Comparison of ENCODE assay signal across 9 cellular contexts in genomic region chr22:19631899-19632670, GRCh38.
DNase-seq lines count a peak whose midpoint lies in the region; ATAC-seq and TF ChIP-seq lines count a peak whose summit lies in the region.
"Had no signal": no experiment of that assay in that cellular context is flagged by ENCODE, and none has a peak within 500 bp of the region (broad histone marks: within the 10 kb centered on the region; RNA-seq: fewer than 3 reads in every experiment).

No MANE protein-coding gene starts in this region.

- no peak for TF ChIP-seq EP300 in SK-N-SH (IDR thresholded peaks at IDR 0.05; ENCODE audit: borderline replicate concordance in 1 of 2, low read depth in 1 of 2, low read length in 1 of 2)

- no peaks in the 10 kb centered on the region for H3K79me2 ChIP-seq in SK-N-SH (ENCODE audit: insufficient read depth)

- no peak overlapping the region for H3K9ac ChIP-seq in SK-N-SH

- no peak overlapping the region for H3K27ac Mint-ChIP-seq in stimulated activated memory B cell treated with anti-CD40 and anti-IgM and Interleukin-4, amounts not matched to agents 10 μg/mL and 1 μg/mL and 100 μg/mL, for 72 hours
- H3K27ac Mint-ChIP-seq: IgD-negative memory B cell had no signal

- DNase-seq in CD1c-positive myeloid dendritic cell (ENCODE audit: extremely low spot score) (peak; percentile 9), SK-N-SH (peak; percentile 82), left ventricle myocardium inferior (no peak), kidney glomerular epithelial cell (lab: John Stamatoyannopoulos, UW) (no peak), NCI-H1105 (lab: John Stamatoyannopoulos, UW) (no peak)

- H3F3A ChIP-seq in SK-N-SH (replicated peaks; ENCODE audit: insufficient read depth), result no peaks in the 10 kb centered on the region

- no peak for ATAC-seq in HG03175 (IDR thresholded peaks at IDR 0.05; ENCODE audit: unreplicated experiment)
- ATAC-seq in stimulated activated memory B cell treated with anti-CD40 and anti-IgM and Interleukin-4, amounts not matched to agents 10 μg/mL and 1 μg/mL and 100 μg/mL, for 72 hours, result no peak

- H4K20me1 ChIP-seq in SK-N-SH (ENCODE audit: insufficient read depth), result no peaks in the 10 kb centered on the region

- peaks cover 7% of the 10 kb centered on the region for H3K4me1 Mint-ChIP-seq in stimulated activated memory B cell treated with anti-CD40 and anti-IgM and Interleukin-4, amounts not matched to agents 10 μg/mL and 1 μg/mL and 100 μg/mL, for 72 hours

- H3K27me3 Mint-ChIP-seq in stimulated activated memory B cell treated with anti-CD40 and anti-IgM and Interleukin-4, amounts not matched to agents 10 μg/mL and 1 μg/mL and 100 μg/mL, for 72 hours, result peaks cover 30% of the 10 kb centered on the region

- no peak overlapping the region for H2AFZ ChIP-seq in SK-N-SH (ENCODE audit: low read depth)

- H3K36me3 Mint-ChIP-seq in stimulated activated memory B cell treated with anti-CD40 and anti-IgM and Interleukin-4, amounts not matched to agents 10 μg/mL and 1 μg/mL and 100 μg/mL, for 72 hours, result no peaks in the 10 kb centered on the region
- H3K36me3 Mint-ChIP-seq: IgD-negative memory B cell had no signal

- CTCF ChIA-PET in HEK293 (lab: Yijun Ruan, JAX), result interaction anchor here (0.7 to 2.0 kb wide), 21 partner anchors 10 to 611 kb away, joined by 3 to 8 read pairs (median 4); no protein-coding TSS in a partner anchor
- CTCF ChIA-PET in SK-N-SH (lab: Yijun Ruan, JAX), result interaction anchor here (0.8 to 5.6 kb wide), 31 partner anchors 11 to 594 kb away, joined by 3 to 45 read pairs (median 4); partner anchors contain the start of gene SLC25A1

- no peak overlapping the region for H3K4me3 Mint-ChIP-seq in stimulated activated memory B cell treated with anti-CD40 and anti-IgM and Interleukin-4, amounts not matched to agents 10 μg/mL and 1 μg/mL and 100 μg/mL, for 72 hours
- H3K4me3 Mint-ChIP-seq: IgD-negative memory B cell had no signal

- TF ChIP-seq CTCF in HEK293 (tag by site-specific recombination; IDR thresholded peaks at IDR 0.05), result no peak
- TF ChIP-seq CTCF in SK-N-SH (IDR thresholded peaks at IDR 0.05), result peak; percentile 67
- TF ChIP-seq CTCF in left ventricle myocardium inferior (IDR thresholded peaks at IDR 0.05; ENCODE audit: borderline replicate concordance), result peak; percentile 51

- H3K4me2 ChIP-seq in SK-N-SH, result no peak overlapping the region

- no peaks in the 10 kb centered on the region for H3K9me3 Mint-ChIP-seq in stimulated activated memory B cell treated with anti-CD40 and anti-IgM and Interleukin-4, amounts not matched to agents 10 μg/mL and 1 μg/mL and 100 μg/mL, for 72 hours
- H3K9me3 Mint-ChIP-seq: IgD-negative memory B cell had no signal

- H3K36me3 ChIP-seq in HEK293 (ENCODE audit: control insufficient read depth in 2 of 2, insufficient read depth in 1 of 2, low read length in 2 of 2) (no peaks in the 10 kb centered on the region), SK-N-SH (replicated peaks in 1 of 2; ENCODE audit: control insufficient read depth in 1 of 2, insufficient read depth in 2 of 2, low read length in 1 of 2) (no peaks in the 10 kb centered on the region), left ventricle myocardium inferior (no peaks in the 10 kb centered on the region)

- H3K27me3 ChIP-seq in SK-N-SH (ENCODE audit: insufficient read depth) (no peaks in the 10 kb centered on the region), left ventricle myocardium inferior (ENCODE audit: low read depth) (peaks cover 8% of the 10 kb centered on the region)

- H3K4me3 ChIP-seq in HEK293 (ENCODE audit: low read depth, low read length), result no peak overlapping the region
- H3K4me3 ChIP-seq in SK-N-SH (ENCODE audit: low read depth in 2 of 2, low read length in 1 of 2), result no peak overlapping the region
- H3K4me3 ChIP-seq in left ventricle myocardium inferior, result no peak overlapping the region

- H3K27ac ChIP-seq in HEK293 (ENCODE audit: extremely low read depth, low read depth, low read length) (no peak overlapping the region), SK-N-SH (ENCODE audit: low read depth in 2 of 2, low read length in 1 of 2) (no peak overlapping the region), left ventricle myocardium inferior (replicated peaks) (no peak overlapping the region)

- H3K4me1 ChIP-seq in HEK293 (ENCODE audit: control insufficient read depth, insufficient read depth, low read length), result no peaks in the 10 kb centered on the region
- no peaks in the 10 kb centered on the region for H3K4me1 ChIP-seq in SK-N-SH (ENCODE audit: control insufficient read depth in 1 of 2, insufficient read depth in 2 of 2, low read depth in 1 of 2, low read length in 1 of 2)
- H3K4me1 ChIP-seq in left ventricle myocardium inferior, result peaks cover 6% of the 10 kb centered on the region

- 71% methylated on average over 18 of the region's 19 CpGs for WGBS in SK-N-SH (ENCODE audit: low lambda C conversion rate)

- POLR2A ChIA-PET in HEK293 (lab: Yijun Ruan, JAX), result interaction anchor here (1.5 kb wide), 1 partner anchor 488 kb away, joined by 5 read pairs; the partner anchor contains the start of gene ESS2
- POLR2A ChIA-PET in SK-N-SH (lab: Yijun Ruan, JAX), result interaction anchor here (0.6 kb wide), 1 partner anchor 55 kb away, joined by 3 read pairs; no protein-coding TSS in a partner anchor

- intact Hi-C loops in left ventricle myocardium inferior (cut with micrococcal nuclease), result loop anchor here (5.0 kb wide), 1 partner anchor 135 kb away; no protein-coding TSS in a partner anchor

- H3K9me3 ChIP-seq in HEK293 (ENCODE audit: control insufficient read depth, insufficient read depth, low read depth, low read length) (no peaks in the 10 kb centered on the region), SK-N-SH (no peaks in the 10 kb centered on the region), left ventricle myocardium inferior (replicated peaks) (no peaks in the 10 kb centered on the region)

- peak; percentile 74 for TF ChIP-seq RAD21 in SK-N-SH (IDR thresholded peaks at IDR 0.05; ENCODE audit: low read length)

- H3K9me2 ChIP-seq in SK-N-SH, result no peaks in the 10 kb centered on the region

TF ChIP-seq in HEK293, 187 proteins besides CTCF, POLR2A, EP300 and RAD21:
- TF ChIP-seq ZNF266 (tag by site-specific recombination; IDR thresholded peaks at IDR 0.05; ENCODE audit: low read depth) (no peak), KLF10 (tag by site-specific recombination; IDR thresholded peaks at IDR 0.05) (no peak), KLF9 (tag by site-specific recombination; IDR thresholded peaks at IDR 0.05; ENCODE audit: low read depth) (peak; percentile 74), KLF1 (tag by site-specific recombination; IDR thresholded peaks at IDR 0.05) (0 out of 2 replicates have a peak, but pooled peaks have one; percentile 19), ZNF654 (tag by site-specific recombination; IDR thresholded peaks at IDR 0.05; ENCODE audit: low read depth) (peak; percentile 16; the same call in 1 of the 2 replicates)

TF ChIP-seq in SK-N-SH, 30 proteins besides CTCF, POLR2A, EP300 and RAD21:
- TF ChIP-seq SMC3 (IDR thresholded peaks at IDR 0.05; ENCODE audit: low read depth, low read length) (peak; percentile 73), RCOR1 (IDR thresholded peaks at IDR 0.05; ENCODE audit: low read length) (no peak)

Comparison
In these comparisons a context has a peak if more than half of its experiments do, and no peak if none do; other contexts are left out.
1. DNase-seq: peak in CD1c-positive myeloid dendritic cell (single experiment) and SK-N-SH (single experiment); none in left ventricle myocardium inferior (single experiment), kidney glomerular epithelial cell (single experiment) and NCI-H1105 (single experiment).